ENCODE assay signal across 8 cellular contexts in genomic region chr16:77211880-77212735, GRCh38. TPM values are rescaled to one million over a fixed set of nuclear protein-coding genes. Genes with fewer than 3 reads are reported as not detected.
DNase-seq lines count a peak whose midpoint lies in the region; ATAC-seq and TF ChIP-seq lines count a peak whose summit lies in the region.

No MANE protein-coding gene starts in this region.

- no peaks in the 10 kb centered on the region for H3K27me3 Mint-ChIP-seq in activated CD4-positive, alpha-beta memory T cell treated with anti-CD3 and anti-CD28 coated beads for 36 hours
- H3K27me3 Mint-ChIP-seq in effector memory CD8-positive, alpha-beta T cell = no peaks in the 10 kb centered on the region
- no peaks in the 10 kb centered on the region for H3K27me3 Mint-ChIP-seq in naive B cell

- H3K4me3 Mint-ChIP-seq in activated CD4-positive, alpha-beta memory T cell treated with anti-CD3 and anti-CD28 coated beads for 36 hours = peak overlapping the region; percentile 74
- H3K4me3 Mint-ChIP-seq in effector memory CD8-positive, alpha-beta T cell = peak overlapping the region; percentile 79 to 88
- peak overlapping the region; percentile 85 to 95 (median 88) for H3K4me3 Mint-ChIP-seq in naive B cell

- TF ChIP-seq CTCF in AG04449 (IDR thresholded peaks at IDR 0.05; ENCODE audit: insufficient read depth, low read length, missing control alignments) = no peak

- intact Hi-C loops in activated CD4-positive, alpha-beta memory T cell treated with anti-CD3 and anti-CD28 coated beads for 36 hours (cut with micrococcal nuclease) = loop anchor here (1.0 to 10.0 kb wide), 2 partner anchors 22 to 1907 kb away; no protein-coding TSS in a partner anchor

- ATAC-seq in GM18909 (IDR thresholded peaks at IDR 0.05; ENCODE audit: poor library complexity, unreplicated experiment) (peak; percentile 76), HG03135 (IDR thresholded peaks at IDR 0.05; ENCODE audit: unreplicated experiment) (peak; percentile 56), naive B cell (ENCODE audit: low read depth in 2 of 2) (peak; percentile 73 to 82)
- ATAC-seq in effector memory CD8-positive, alpha-beta T cell (replicated peaks) = peak; percentile 82
- peak; percentile 65 for ATAC-seq in stimulated activated naive CD8-positive, alpha-beta T cell treated with anti-CD3 and anti-CD28 coated beads, Interleukin-15, Interleukin-2, amounts not matched to agents 100 U/mL and 50 U/mL, for 24 hours

- CTCF ChIA-PET in AG04449 (lab: Yijun Ruan, JAX) = interaction anchor here (0.8 to 1.6 kb wide), 2 partner anchors 24 to 372 kb away, joined by 3 to 4 read pairs; no protein-coding TSS in a partner anchor
- CTCF ChIA-PET in activated CD4-positive, alpha-beta memory T cell treated with anti-CD3 and anti-CD28 coated beads for 36 hours (lab: Charles Lee) = interaction anchor here (1.1 kb wide), 1 partner anchor 11 kb away, joined by 3 read pairs; no protein-coding TSS in a partner anchor

- peaks cover 12% of the 10 kb centered on the region for H3K4me1 Mint-ChIP-seq in activated CD4-positive, alpha-beta memory T cell treated with anti-CD3 and anti-CD28 coated beads for 36 hours (ENCODE audit: low read depth)
- peaks cover 10% of the 10 kb centered on the region in 2 donors for H3K4me1 Mint-ChIP-seq in effector memory CD8-positive, alpha-beta T cell (ENCODE audit: low read depth in 2 of 2)
- H3K4me1 Mint-ChIP-seq in naive B cell = peaks cover 11 to 19% (median 16%) of the 10 kb centered on the region in 3 donors

- peaks cover 1% of the 10 kb centered on the region for H3K36me3 Mint-ChIP-seq in activated CD4-positive, alpha-beta memory T cell treated with anti-CD3 and anti-CD28 coated beads for 36 hours
- H3K36me3 Mint-ChIP-seq in effector memory CD8-positive, alpha-beta T cell (ENCODE audit: insufficient read depth) = peaks cover 8% of the 10 kb centered on the region
- no peaks in the 10 kb centered on the region for H3K36me3 Mint-ChIP-seq in naive B cell

- POLR2A ChIA-PET in AG04449 (lab: Yijun Ruan, JAX) = no interaction called here
- POLR2A ChIA-PET in activated CD4-positive, alpha-beta memory T cell treated with anti-CD3 and anti-CD28 coated beads for 36 hours (lab: Charles Lee) = interaction anchor here (1.0 kb wide), 1 partner anchor 22 kb away, joined by 3 read pairs; the partner anchor contains the start of gene MON1B

- H3K27ac Mint-ChIP-seq in activated CD4-positive, alpha-beta memory T cell treated with anti-CD3 and anti-CD28 coated beads for 36 hours = peak overlapping the region; percentile 34
- peak overlapping the region; percentile 78 to 83 for H3K27ac Mint-ChIP-seq in effector memory CD8-positive, alpha-beta T cell
- peak overlapping the region in 5 of 6 donors; percentile 47 to 86 (median 74) for H3K27ac Mint-ChIP-seq in naive B cell

- no peaks in the 10 kb centered on the region for H3K9me3 Mint-ChIP-seq in activated CD4-positive, alpha-beta memory T cell treated with anti-CD3 and anti-CD28 coated beads for 36 hours
- no peaks in the 10 kb centered on the region for H3K9me3 Mint-ChIP-seq in effector memory CD8-positive, alpha-beta T cell
- H3K9me3 Mint-ChIP-seq in naive B cell = no peaks in the 10 kb centered on the region

- DNase-seq in AG04449 (ENCODE audit: low read depth, low spot score) (no peak), NCI-H446 treated with DMSO at 0.1 percent for 48 hours (lab: John Stamatoyannopoulos, UW) (peak; percentile 64), naive B cell (peak; percentile 66)
- peak; percentile 84 for DNase-seq in activated CD4-positive, alpha-beta memory T cell treated with anti-CD3 and anti-CD28 coated beads for 36 hours
- peak; percentile 65 to 72 (median 65) for DNase-seq in effector memory CD8-positive, alpha-beta T cell
- peak; percentile 75 for DNase-seq in stimulated activated naive CD8-positive, alpha-beta T cell treated with anti-CD3 and anti-CD28 coated beads, Interleukin-15, Interleukin-2, amounts not matched to agents 100 U/mL and 50 U/mL, for 24 hours

- peak overlapping the region; percentile 52 for H3K4me3 ChIP-seq in AG04449 (ENCODE audit: low read depth, low read length)

RNA-seq across cellular contexts. Expression of gene SYCE1L, which starts 12.9 kb away (rescaled TPM):
- total RNA-seq in activated CD4-positive, alpha-beta memory T cell treated with anti-CD3 and anti-CD28 coated beads for 36 hours = 1 to 10 TPM; 3.9 to 5.0 TPM
- polyA plus RNA-seq in naive B cell (ENCODE audit: low read depth in 6 of 6) = under 1 TPM in 3 of 6 donors, not detected in 3; 0.45 to 1.00 (median 0.59) TPM

RNA-seq across cellular contexts. Expression of gene MON1B, which starts 21.1 kb away (rescaled TPM):
- total RNA-seq in activated CD4-positive, alpha-beta memory T cell treated with anti-CD3 and anti-CD28 coated beads for 36 hours = 10 to 100 TPM; 63.7 to 70.2 TPM
- 10 to 100 TPM; 12.6 to 45.4 (median 33.1) TPM for polyA plus RNA-seq in naive B cell (ENCODE audit: low read depth in 6 of 6)
